ENCODE assay signal across 9 cellular contexts in the genomic region with DNA sequence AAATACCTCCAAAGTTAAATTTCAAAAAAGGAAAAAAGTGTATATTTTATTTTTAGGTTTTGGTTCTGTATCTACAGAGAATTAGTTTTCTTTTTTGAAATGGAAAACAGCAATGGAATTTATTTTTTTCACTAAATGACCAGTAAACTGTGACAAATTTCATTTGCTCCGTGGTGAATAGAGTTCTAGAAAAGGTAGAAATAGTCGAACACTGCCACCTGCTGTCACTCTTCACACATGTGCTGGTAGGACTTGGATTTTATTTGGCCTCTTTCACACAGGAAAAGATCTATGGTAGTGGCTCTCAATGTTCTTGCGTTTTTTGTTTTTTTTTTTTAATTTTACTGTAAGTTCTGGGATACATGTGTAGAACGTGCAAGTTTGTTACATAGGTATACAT.
DNase-seq lines count a peak whose midpoint lies in the region; ATAC-seq, FAIRE-seq and TF ChIP-seq lines count a peak whose summit lies in the region.
"Had no signal": no experiment of that assay in that cellular context is flagged by ENCODE, and none has a peak within 500 bp of the region (broad histone marks: within the 10 kb centered on the region; RNA-seq: fewer than 3 reads in every experiment).

No MANE protein-coding gene starts in this region.

- H3K4me3 ChIP-seq in SJCRH30, result no peak overlapping the region

- TF ChIP-seq RAD21 in Ishikawa (IDR thresholded peaks at IDR 0.05; ENCODE audit: low read depth), result peak; percentile 94

- H3K4me1 Mint-ChIP-seq in CD4-positive, alpha-beta T cell (ENCODE audit: low read depth), result no peaks in the 10 kb centered on the region
- H3K4me1 Mint-ChIP-seq in endothelial cell (ENCODE audit: unreplicated experiment) (peaks cover 2% of the 10 kb centered on the region), nephron (peaks cover 41% of the 10 kb centered on the region), immature natural killer cell (no peaks in the 10 kb centered on the region)

- TF ChIP-seq CTCF in CD4-positive, alpha-beta T cell (IDR thresholded peaks at IDR 0.05), result peak; percentile 44
- peak; percentile 72 for TF ChIP-seq CTCF in endothelial cell (IDR thresholded peaks at IDR 0.05; ENCODE audit: unreplicated experiment)
- peak; percentile 63 to 79 (median 68) for TF ChIP-seq CTCF in nephron (IDR thresholded peaks at IDR 0.05; ENCODE audit: unreplicated experiment in 3 of 3)

- POLR2A ChIA-PET in CD4-positive, alpha-beta T cell (lab: Charles Lee), result no interaction called here

- no peak overlapping the region for H3K27ac Mint-ChIP-seq in CD4-positive, alpha-beta T cell
- no peak overlapping the region for H3K27ac Mint-ChIP-seq in endothelial cell (ENCODE audit: unreplicated experiment)
- H3K27ac Mint-ChIP-seq in nephron, result peak overlapping the region; percentile 1 to 48 (median 27)
- H3K27ac Mint-ChIP-seq in immature natural killer cell, result no peak overlapping the region
- H3K27ac Mint-ChIP-seq: T-helper 1 cell treated with Interleukin-12 subunit alpha and Interleukin-12 subunit beta and Interleukin-4 antibody, amounts not matched to agents 30 μg/mL and 1 μg/mL, for 36 hours had no signal

- no peak for TF ChIP-seq EP300 in Ishikawa (IDR thresholded peaks at IDR 0.05; ENCODE audit: borderline replicate concordance)

- ATAC-seq in CD4-positive, alpha-beta T cell (ENCODE audit: poor library complexity), result no peak
- ATAC-seq in GM18868 (IDR thresholded peaks at IDR 0.05; ENCODE audit: unreplicated experiment), result peak; percentile 78

- intact Hi-C loops in CD4-positive, alpha-beta T cell (cut with DNase I, micrococcal nuclease), result loop anchor here (1.0 to 10.0 kb wide), 4 partner anchors 729 to 1023 kb away; no protein-coding TSS in a partner anchor

- peaks cover 3% of the 10 kb centered on the region for H3K27me3 ChIP-seq in CD4-positive, alpha-beta T cell (ENCODE audit: control insufficient read depth, insufficient read depth, low read length)
- H3K27me3 ChIP-seq in SJCRH30, result no peaks in the 10 kb centered on the region

- H3K36me3 ChIP-seq in SJCRH30, result no peaks in the 10 kb centered on the region

- H3K4me1 ChIP-seq in SJCRH30, result peaks cover 42% of the 10 kb centered on the region

- no peak overlapping the region for H3K27ac ChIP-seq in CD4-positive, alpha-beta T cell (ENCODE audit: low read depth, low read length)
- peak overlapping the region; percentile 12; the same call in 1 of the 2 replicates for H3K27ac ChIP-seq in SJCRH30

- CTCF ChIA-PET in CD4-positive, alpha-beta T cell (lab: Charles Lee), result no interaction called here

- H3K36me3 Mint-ChIP-seq in CD4-positive, alpha-beta T cell (ENCODE audit: low read depth), result no peaks in the 10 kb centered on the region
- H3K36me3 Mint-ChIP-seq in endothelial cell (ENCODE audit: low read depth, unreplicated experiment), result peaks cover 7% of the 10 kb centered on the region
- peaks cover 10% of the 10 kb centered on the region for H3K36me3 Mint-ChIP-seq in nephron (ENCODE audit: low read depth)
- no peaks in the 10 kb centered on the region for H3K36me3 Mint-ChIP-seq in immature natural killer cell

- DNase-seq in CD4-positive, alpha-beta T cell, result peak in 1 of 10 experiments; percentile 3
- DNase-seq in SJCRH30 (peak; percentile 66 to 89), endothelial cell (ENCODE audit: low spot score) (peak; percentile 43), immature natural killer cell (no peak), GM19239 (ENCODE audit: insufficient read length, low spot score) (no peak)

- no peaks in the 10 kb centered on the region for H3K9me3 ChIP-seq in CD4-positive, alpha-beta T cell (ENCODE audit: control insufficient read depth, low read length)
- peaks cover 13% of the 10 kb centered on the region; the same call in 1 of the 2 replicates for H3K9me3 ChIP-seq in SJCRH30 (replicated peaks)

- no peaks in the 10 kb centered on the region for H3K9me3 Mint-ChIP-seq in CD4-positive, alpha-beta T cell
- H3K9me3 Mint-ChIP-seq in endothelial cell (ENCODE audit: unreplicated experiment) (no peaks in the 10 kb centered on the region), nephron (peaks cover 10% of the 10 kb centered on the region), immature natural killer cell (no peaks in the 10 kb centered on the region)
- H3K9me3 Mint-ChIP-seq: T-helper 1 cell treated with Interleukin-12 subunit alpha and Interleukin-12 subunit beta and Interleukin-4 antibody, amounts not matched to agents 30 μg/mL and 1 μg/mL, for 36 hours had no signal

- H3K4me3 Mint-ChIP-seq in CD4-positive, alpha-beta T cell, result no peak overlapping the region
- no peak overlapping the region for H3K4me3 Mint-ChIP-seq in endothelial cell (ENCODE audit: unreplicated experiment)
- no peak overlapping the region for H3K4me3 Mint-ChIP-seq in nephron
- H3K4me3 Mint-ChIP-seq in immature natural killer cell, result no peak overlapping the region
- H3K4me3 Mint-ChIP-seq: T-helper 1 cell treated with Interleukin-12 subunit alpha and Interleukin-12 subunit beta and Interleukin-4 antibody, amounts not matched to agents 30 μg/mL and 1 μg/mL, for 36 hours had no signal

- H3K27me3 Mint-ChIP-seq in CD4-positive, alpha-beta T cell, result peaks cover 8% of the 10 kb centered on the region
- H3K27me3 Mint-ChIP-seq in endothelial cell (ENCODE audit: unreplicated experiment), result peaks cover under 1% of the 10 kb centered on the region
- no peaks in the 10 kb centered on the region for H3K27me3 Mint-ChIP-seq in nephron (ENCODE audit: low read depth)
- no peaks in the 10 kb centered on the region for H3K27me3 Mint-ChIP-seq in immature natural killer cell (ENCODE audit: low read depth in 3 of 3)

- FAIRE-seq in GM19239 (lab: Jason Lieb, UNC), result no peak

TF ChIP-seq in Ishikawa, 13 proteins besides CTCF, POLR2A, EP300 and RAD21:
- TF ChIP-seq, protein P1, sequence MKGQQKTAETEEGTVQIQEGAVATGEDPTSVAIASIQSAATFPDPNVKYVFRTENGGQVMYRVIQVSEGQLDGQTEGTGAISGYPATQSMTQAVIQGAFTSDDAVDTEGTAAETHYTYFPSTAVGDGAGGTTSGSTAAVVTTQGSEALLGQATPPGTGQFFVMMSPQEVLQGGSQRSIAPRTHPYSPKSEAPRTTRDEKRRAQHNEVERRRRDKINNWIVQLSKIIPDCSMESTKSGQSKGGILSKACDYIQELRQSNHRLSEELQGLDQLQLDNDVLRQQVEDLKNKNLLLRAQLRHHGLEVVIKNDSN (IDR thresholded peaks at IDR 0.05), result no peak
- TF ChIP-seq TAF1 (IDR thresholded peaks at IDR 0.05; ENCODE audit: low read depth) (no peak), TCF12 (IDR thresholded peaks at IDR 0.05; ENCODE audit: low read depth) (no peak), EGR1 (IDR thresholded peaks at IDR 0.05) (no peak), ZBTB7A (IDR thresholded peaks at IDR 0.05; ENCODE audit: low read depth) (no peak), TEAD4 (IDR thresholded peaks at IDR 0.05) (no peak), FOXM1 (IDR thresholded peaks at IDR 0.05; ENCODE audit: borderline replicate concordance, low read depth) (no peak)

Comparison
In these comparisons a context has a peak if more than half of its experiments do, and no peak if none do; other contexts are left out.
1. DNase-seq: peak in SJCRH30 (2 of 2) and endothelial cell (single experiment); none in immature natural killer cell (0 of 3) and GM19239 (single experiment).
2. H3K27ac Mint-ChIP-seq: peak in nephron (3 of 3); none in CD4-positive, alpha-beta T cell (single experiment), endothelial cell (single experiment) and immature natural killer cell (0 of 6).
3. Peak in every context shown above with its lines, with median percentiles within 50 percentile points of each other: CTCF ChIP-seq.